ENCODE assay signal across 33 cellular contexts in the genomic region with DNA sequence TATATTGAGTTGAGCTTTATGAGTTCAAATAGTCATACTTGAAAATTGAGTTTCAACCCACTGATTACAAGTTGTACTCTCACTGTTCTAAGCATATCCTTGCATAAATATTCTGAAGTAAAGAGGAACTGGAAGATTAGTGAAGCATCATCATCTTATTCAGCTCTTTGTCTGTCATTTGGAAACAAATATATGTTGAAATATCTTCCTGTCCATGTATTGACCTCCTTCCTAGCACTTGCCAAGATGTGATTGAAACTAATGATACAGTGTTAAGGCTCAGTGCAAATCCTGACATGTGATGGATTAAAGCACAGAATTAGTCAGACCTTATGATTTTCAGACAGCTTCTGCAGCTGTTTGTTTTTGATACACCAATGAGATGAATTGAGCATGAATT.
A peak's percentile ranks its signal among the peaks of the same experiment; 100 is the strongest.
DNase-seq lines count a peak whose midpoint lies in the region; ATAC-seq and TF ChIP-seq lines count a peak whose summit lies in the region.
"Had no signal": no experiment of that assay in that cellular context is flagged by ENCODE, and none has a peak within 500 bp of the region (broad histone marks: within the 10 kb centered on the region; RNA-seq: fewer than 3 reads in every experiment).

No MANE protein-coding gene starts in this region.

- POLR2A ChIA-PET in CD8-positive, alpha-beta memory T cell (lab: Charles Lee) = no interaction called here

- H3K36me3 Mint-ChIP-seq in CD8-positive, alpha-beta memory T cell = no peaks in the 10 kb centered on the region
- H3K36me3 Mint-ChIP-seq: WTC11 had no signal

- TF ChIP-seq CTCF in retinal pigment epithelial cell (conservative IDR thresholded peaks at IDR 0.05; ENCODE audit: low read depth, low read length) = no peak

- H3K9me3 Mint-ChIP-seq in CD8-positive, alpha-beta memory T cell = peaks cover 0 to 11% (median 0%) of the 10 kb centered on the region in 5 donors

- H3K36me3 ChIP-seq in CD8-positive, alpha-beta memory T cell (ENCODE audit: insufficient read depth, low read length) = no peaks in the 10 kb centered on the region
- H3K36me3 ChIP-seq: HAP-1, Peyer's patch, sigmoid colon, tibial nerve had no signal

- H3K27ac ChIP-seq in CD8-positive, alpha-beta memory T cell (ENCODE audit: low read depth, low read length) = no peak overlapping the region
- H3K27ac ChIP-seq: coronary artery, epithelial cell of prostate, Peyer's patch, psoas muscle, sigmoid colon, tibial nerve had no signal

- H3K9me3 ChIP-seq in CD8-positive, alpha-beta memory T cell (ENCODE audit: low read length) = no peaks in the 10 kb centered on the region
- H3K9me3 ChIP-seq: HAP-1, mucosa of descending colon, Peyer's patch, psoas muscle, sigmoid colon had no signal

- H3K4me3 ChIP-seq in retinal pigment epithelial cell (ENCODE audit: low read length) = no peak overlapping the region
- no peak overlapping the region for H3K4me3 ChIP-seq in CD8-positive, alpha-beta memory T cell (ENCODE audit: low read length)
- H3K4me3 ChIP-seq: coronary artery, HAP-1, mucosa of descending colon, Peyer's patch, psoas muscle, sigmoid colon, tibial nerve had no signal

- CTCF ChIA-PET in CD8-positive, alpha-beta memory T cell (lab: Charles Lee) = no interaction called here

- no peaks in the 10 kb centered on the region for H3K4me1 ChIP-seq in CD8-positive, alpha-beta memory T cell (ENCODE audit: insufficient read depth, low read length)
- H3K4me1 ChIP-seq: HAP-1, Peyer's patch, psoas muscle, sigmoid colon, tibial nerve had no signal

- H3K27me3 ChIP-seq in CD8-positive, alpha-beta memory T cell (ENCODE audit: insufficient read depth, low read length, poor library complexity, severe bottlenecking) = no peaks in the 10 kb centered on the region
- H3K27me3 ChIP-seq: Peyer's patch, sigmoid colon, tibial nerve had no signal

- no peak overlapping the region for H3K27ac Mint-ChIP-seq in CD8-positive, alpha-beta memory T cell
- H3K27ac Mint-ChIP-seq: natural killer cell treated with Interleukin-12 subunit alpha and Interleukin-12 subunit beta and Interleukin-15 and Interleukin-18, amount 100 ng/mL, for 72 hours; WTC11 had no signal

- ATAC-seq in GM18858 (IDR thresholded peaks at IDR 0.05; ENCODE audit: unreplicated experiment) = peak; percentile 39
- peak; percentile 51 for ATAC-seq in HG02852 (IDR thresholded peaks at IDR 0.05; ENCODE audit: unreplicated experiment)
- peak; percentile 61 for ATAC-seq in HG03571 (IDR thresholded peaks at IDR 0.05; ENCODE audit: unreplicated experiment)
- ATAC-seq in HG02610 (IDR thresholded peaks at IDR 0.05; ENCODE audit: unreplicated experiment) = no peak
- ATAC-seq: HepG2; left colon; mucosa of descending colon; natural killer cell treated with Interleukin-12 subunit alpha and Interleukin-12 subunit beta and Interleukin-15 and Interleukin-18, amount 100 ng/mL, for 72 hours; psoas muscle; WTC11 had no signal

- H3K4me1 Mint-ChIP-seq in CD8-positive, alpha-beta memory T cell = no peaks in the 10 kb centered on the region
- H3K4me1 Mint-ChIP-seq: WTC11 had no signal

- no peaks in the 10 kb centered on the region for H3K27me3 Mint-ChIP-seq in CD8-positive, alpha-beta memory T cell
- H3K27me3 Mint-ChIP-seq: natural killer cell treated with Interleukin-12 subunit alpha and Interleukin-12 subunit beta and Interleukin-15 and Interleukin-18, amount 100 ng/mL, for 72 hours had no signal

- DNase-seq in retinal pigment epithelial cell (ENCODE audit: low read depth) (peak; percentile 77), iPS-NIHi11 (ENCODE audit: low spot score) (no peak)
- DNase-seq in CD8-positive, alpha-beta memory T cell = no peak
- DNase-seq: activated CD4-positive, alpha-beta T cell treated with anti-CD3 and anti-CD28 coated beads, Interleukin-2, amount 50 U/mL, for 1 hour; activated gamma-delta T cell treated with Interleukin-2 at 50 U/mL for 16 hours; activated T-cell treated with anti-CD3 and anti-CD28 coated beads, Interleukin-2, amount 50 U/mL, for 48 hours; caudate nucleus; effector CD8-positive, alpha-beta T cell; Karpas-422; left colon; mucosa of descending colon; NCI-H1417 treated with DMSO at 0.1 percent for 48 hours; NCI-H2081; NCI-H2227 treated with DMSO at 0.1 percent for 48 hours; NCI-H526 treated with DMSO at 0.1 percent for 48 hours; Peyer's patch; psoas muscle; SIG-M5; sigmoid colon; stimulated activated CD4-positive, alpha-beta T cell treated with anti-CD3 and anti-CD28 coated beads, Interleukin-12 subunit alpha, Interleukin-12 subunit beta, amount 100 ng/mL, for 4 hours; stimulated activated CD4-positive, alpha-beta T cell treated with anti-CD3 and anti-CD28 coated beads, Interleukin-4, amount 100 ng/mL, for 1 hour; T-helper 9 cell had no signal

- no peak overlapping the region for H3K4me3 Mint-ChIP-seq in CD8-positive, alpha-beta memory T cell
- H3K4me3 Mint-ChIP-seq: natural killer cell treated with Interleukin-12 subunit alpha and Interleukin-12 subunit beta and Interleukin-15 and Interleukin-18, amount 100 ng/mL, for 72 hours; WTC11 had no signal
